8 cellular contexts compared by ENCODE assay signal in the genomic region with DNA sequence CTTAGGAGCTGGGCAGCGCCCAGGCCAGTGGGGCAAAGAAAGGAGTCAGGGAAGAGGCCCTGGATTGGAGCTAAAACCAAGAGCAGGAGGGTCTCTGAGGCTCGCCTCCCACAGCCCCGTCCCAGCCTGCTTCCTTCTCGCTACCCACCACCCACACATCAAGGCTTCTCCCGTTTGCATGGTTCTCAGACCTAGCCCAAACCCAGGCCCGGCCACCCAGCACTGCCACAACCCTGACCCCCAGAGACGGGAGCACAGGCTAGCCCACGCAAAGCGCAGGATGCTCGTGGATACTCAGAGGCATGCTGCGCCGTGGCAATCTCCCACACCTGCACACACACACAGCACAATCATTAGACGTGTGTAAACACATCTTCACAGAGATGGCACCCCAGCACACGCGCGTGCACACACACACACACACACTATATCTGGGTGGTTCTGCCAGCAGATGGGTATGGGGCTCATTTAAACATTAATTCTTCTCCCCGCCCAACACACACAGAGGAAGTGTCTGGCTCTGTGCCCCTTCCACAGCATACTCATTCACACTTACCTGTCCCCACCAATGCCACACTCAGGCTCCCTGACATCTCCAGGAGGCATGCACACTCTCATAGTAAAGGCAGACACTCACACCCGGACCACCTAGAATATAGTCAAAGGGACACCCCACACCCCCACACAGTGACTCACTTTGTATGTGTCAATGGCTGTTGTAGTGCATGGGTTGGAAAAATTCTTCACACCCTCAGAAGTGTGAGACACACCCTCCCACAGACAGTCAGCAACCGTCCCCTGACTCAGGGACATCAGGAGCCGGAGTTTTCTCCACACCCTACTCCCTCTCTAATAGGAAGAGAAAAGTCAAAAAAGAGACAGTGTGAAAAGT.
DNase-seq lines count a peak whose midpoint lies in the region; ATAC-seq and TF ChIP-seq lines count a peak whose summit lies in the region.

No MANE protein-coding gene starts in this region.

- H3K4me3 ChIP-seq in HEK293 (ENCODE audit: low read depth, low read length) = no peak overlapping the region
- H3K4me3 ChIP-seq in iPS-18c (ENCODE audit: insufficient read depth, low read depth, low read length) = peak overlapping the region; percentile 83; the same call in 1 of the 2 replicates

- H3K4me1 ChIP-seq in HEK293 (ENCODE audit: control insufficient read depth, insufficient read depth, low read length) = no peaks in the 10 kb centered on the region

- H3K36me3 ChIP-seq in HEK293 (ENCODE audit: control insufficient read depth in 2 of 2, insufficient read depth in 1 of 2, low read length in 2 of 2) = no peaks in the 10 kb centered on the region

- H3K9me3 ChIP-seq in HEK293 (ENCODE audit: control insufficient read depth, insufficient read depth, low read depth, low read length) = no peaks in the 10 kb centered on the region
- H3K9me3 ChIP-seq in iPS-18c (ENCODE audit: control insufficient read depth, insufficient read depth, low read length) = no peaks in the 10 kb centered on the region

- POLR2A ChIA-PET in HEK293 (lab: Yijun Ruan, JAX) = interaction anchor here (0.8 to 1.7 kb wide), 5 partner anchors 30 to 218 kb away, joined by 3 to 12 read pairs (median 4); partner anchors contain the start of genes PCK2, RABGGTA and TINF2

- no peak overlapping the region for H3K27ac ChIP-seq in HEK293 (ENCODE audit: extremely low read depth, low read depth, low read length)

- CTCF ChIA-PET in HEK293 (lab: Yijun Ruan, JAX) = interaction anchor here (0.6 to 3.2 kb wide), 6 partner anchors 18 to 161 kb away, joined by 3 to 12 read pairs (median 4); partner anchors contain the start of gene CHMP4A

- DNase-seq in activated CD8-positive, alpha-beta memory T cell treated with anti-CD3 and anti-CD28 coated beads, Interleukin-2, amount 50 U/mL, for 1 hour (ENCODE audit: extremely low read depth) = peak; percentile 19
- DNase-seq in stimulated activated CD4-positive, alpha-beta T cell treated with anti-CD3 and anti-CD28 coated beads, Interleukin-4, amount 100 ng/mL, for 48 hours (ENCODE audit: low read depth in 2 of 2) = peak; percentile 11 to 53
- no peak for DNase-seq in NCI-H1417 (lab: John Stamatoyannopoulos, UW)
- DNase-seq in HuH-7 (ENCODE audit: low spot score) = no peak
- DNase-seq in SHP77 treated with DMSO at 0.1 percent for 48 hours (lab: John Stamatoyannopoulos, UW) = no peak

- no peak for ATAC-seq in GM21423 (IDR thresholded peaks at IDR 0.05; ENCODE audit: unreplicated experiment)

- TF ChIP-seq CTCF in HEK293 (tag by site-specific recombination; IDR thresholded peaks at IDR 0.05) = no peak

TF ChIP-seq in HEK293, 187 proteins besides CTCF, POLR2A, EP300 and RAD21:
- TF ChIP-seq ZNF777 (tag by site-specific recombination; IDR thresholded peaks at IDR 0.05; ENCODE audit: borderline replicate concordance) (no peak), ZIC2 (tag by site-specific recombination; IDR thresholded peaks at IDR 0.05) (no peak), ZNF629 (tag by site-specific recombination; IDR thresholded peaks at IDR 0.05) (0 out of 2 replicates have a peak, but pooled peaks have one; percentile 0), ZNF19 (tag by site-specific recombination; IDR thresholded peaks at IDR 0.05; ENCODE audit: low read depth) (no peak), EGR2 (tag by site-specific recombination; IDR thresholded peaks at IDR 0.05; ENCODE audit: low read depth) (peak; percentile 69; the same call in 1 of the 2 replicates), ZFHX2 (tag by site-specific recombination; conservative IDR thresholded peaks at IDR 0.05) (peak; percentile 59), ZNF146 (tag by site-specific recombination; IDR thresholded peaks at IDR 0.05) (no peak), ZNF785 (tag by site-specific recombination; IDR thresholded peaks at IDR 0.05) (no peak), ZNF354C (tag by site-specific recombination; IDR thresholded peaks at IDR 0.05; ENCODE audit: borderline replicate concordance, low read depth) (no peak)
- TF ChIP-seq, protein P1, sequence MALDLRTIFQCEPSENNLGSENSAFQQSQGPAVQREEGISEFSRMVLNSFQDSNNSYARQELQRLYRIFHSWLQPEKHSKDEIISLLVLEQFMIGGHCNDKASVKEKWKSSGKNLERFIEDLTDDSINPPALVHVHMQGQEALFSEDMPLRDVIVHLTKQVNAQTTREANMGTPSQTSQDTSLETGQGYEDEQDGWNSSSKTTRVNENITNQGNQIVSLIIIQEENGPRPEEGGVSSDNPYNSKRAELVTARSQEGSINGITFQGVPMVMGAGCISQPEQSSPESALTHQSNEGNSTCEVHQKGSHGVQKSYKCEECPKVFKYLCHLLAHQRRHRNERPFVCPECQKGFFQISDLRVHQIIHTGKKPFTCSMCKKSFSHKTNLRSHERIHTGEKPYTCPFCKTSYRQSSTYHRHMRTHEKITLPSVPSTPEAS (tag by site-specific recombination; IDR thresholded peaks at IDR 0.05) = 0 out of 2 replicates have a peak, but pooled peaks have one; percentile 14

Comparison
In these comparisons a context has a peak if more than half of its experiments do, and no peak if none do; other contexts are left out.
1. DNase-seq: peak in activated CD8-positive, alpha-beta memory T cell treated with anti-CD3 and anti-CD28 coated beads, Interleukin-2, amount 50 U/mL, for 1 hour (single experiment) and stimulated activated CD4-positive, alpha-beta T cell treated with anti-CD3 and anti-CD28 coated beads, Interleukin-4, amount 100 ng/mL, for 48 hours (2 of 2); none in NCI-H1417 (0 of 3), HuH-7 (single experiment) and SHP77 treated with DMSO at 0.1 percent for 48 hours (single experiment).